In the genomic region with DNA sequence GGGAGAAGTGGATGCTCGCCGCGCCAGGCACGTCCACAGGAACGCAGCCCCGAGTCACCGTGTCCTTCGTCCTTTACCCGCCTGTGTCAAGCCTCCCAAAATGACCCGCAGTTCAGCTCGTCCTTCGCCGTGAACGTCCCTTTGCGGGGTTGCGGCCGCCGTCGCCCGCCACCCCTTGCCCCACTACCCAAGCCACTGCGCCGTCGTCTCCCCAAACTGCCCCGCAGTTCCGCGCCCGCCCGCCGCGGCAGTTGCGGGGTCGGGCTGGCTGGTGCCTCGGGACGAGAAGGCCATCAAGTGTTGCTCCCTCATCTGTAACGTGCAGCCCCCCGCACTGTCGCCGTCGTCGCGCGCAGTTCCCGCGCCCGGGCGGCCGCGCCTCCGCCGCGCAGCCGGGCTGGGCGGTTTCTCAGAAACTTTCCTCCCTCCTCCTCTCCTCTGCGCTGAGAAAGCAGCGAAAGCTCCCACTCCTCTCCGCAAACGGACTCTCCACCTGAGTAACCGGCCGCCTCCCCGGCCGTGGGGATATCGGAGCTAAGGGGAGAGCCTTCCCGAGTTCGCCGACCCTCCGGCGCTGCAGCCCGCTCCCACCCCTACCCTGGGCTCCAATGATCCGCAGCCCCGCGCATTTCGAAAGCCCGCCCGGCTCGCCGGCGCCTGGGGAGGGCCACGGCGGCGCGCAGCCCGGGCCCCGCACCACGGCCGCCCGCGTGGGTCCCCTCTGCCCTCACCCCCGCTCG, we compare ENCODE assay signal across 1 cellular context.
A peak's percentile ranks its signal among the peaks of the same experiment; 100 is the strongest.
TF ChIP-seq lines count a peak whose summit lies in the region.

No MANE protein-coding gene starts in this region.

TF ChIP-seq in HEK293, 187 proteins besides CTCF, POLR2A, EP300 and RAD21 (continued from another document):
- TF ChIP-seq, protein P1, sequence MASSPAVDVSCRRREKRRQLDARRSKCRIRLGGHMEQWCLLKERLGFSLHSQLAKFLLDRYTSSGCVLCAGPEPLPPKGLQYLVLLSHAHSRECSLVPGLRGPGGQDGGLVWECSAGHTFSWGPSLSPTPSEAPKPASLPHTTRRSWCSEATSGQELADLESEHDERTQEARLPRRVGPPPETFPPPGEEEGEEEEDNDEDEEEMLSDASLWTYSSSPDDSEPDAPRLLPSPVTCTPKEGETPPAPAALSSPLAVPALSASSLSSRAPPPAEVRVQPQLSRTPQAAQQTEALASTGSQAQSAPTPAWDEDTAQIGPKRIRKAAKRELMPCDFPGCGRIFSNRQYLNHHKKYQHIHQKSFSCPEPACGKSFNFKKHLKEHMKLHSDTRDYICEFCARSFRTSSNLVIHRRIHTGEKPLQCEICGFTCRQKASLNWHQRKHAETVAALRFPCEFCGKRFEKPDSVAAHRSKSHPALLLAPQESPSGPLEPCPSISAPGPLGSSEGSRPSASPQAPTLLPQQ (tag by site-specific recombination; IDR thresholded peaks at IDR 0.05), result peak; percentile 58
- TF ChIP-seq ZNF621 (tag by site-specific recombination; IDR thresholded peaks at IDR 0.05), result no peak
